In genomic region chr10:58431903-58432302, GRCh38 we compare ENCODE assay signal across 17 cellular contexts.
"Had no signal": no experiment of that assay in that cellular context is flagged by ENCODE, and none has a peak within 500 bp of the region (broad histone marks: within the 10 kb centered on the region; RNA-seq: fewer than 3 reads in every experiment).

No MANE protein-coding gene starts in this region.

- H3K27ac Mint-ChIP-seq: activated naive CD8-positive, alpha-beta T cell treated with anti-CD3 and anti-CD28 coated beads for 36 hours; stimulated activated naive B cell treated with anti-CD40 and anti-IgM and Interleukin-4, amounts not matched to agents 10 μg/mL and 1 μg/mL and 100 μg/mL, for 72 hours; T-helper 2 cell treated with Interferon-gamma antibody and Interleukin-4, amounts not matched to agents 5 μg/mL and 100 μg/mL, for 36 hours had no signal

- H3K27me3 ChIP-seq: right lobe of liver, thyroid gland had no signal

- H3K4me3 ChIP-seq: right lobe of liver, spleen, thyroid gland had no signal

- H3K36me3 Mint-ChIP-seq: activated naive CD8-positive, alpha-beta T cell treated with anti-CD3 and anti-CD28 coated beads for 36 hours; stimulated activated naive B cell treated with anti-CD40 and anti-IgM and Interleukin-4, amounts not matched to agents 10 μg/mL and 1 μg/mL and 100 μg/mL, for 72 hours had no signal

- H3K4me1 Mint-ChIP-seq: neural crest cell; stimulated activated naive B cell treated with anti-CD40 and anti-IgM and Interleukin-4, amounts not matched to agents 10 μg/mL and 1 μg/mL and 100 μg/mL, for 72 hours had no signal

- H3K9me3 ChIP-seq: right lobe of liver, spleen, thyroid gland had no signal

- H3K4me3 Mint-ChIP-seq: activated naive CD8-positive, alpha-beta T cell treated with anti-CD3 and anti-CD28 coated beads for 36 hours; central memory CD8-positive, alpha-beta T cell; neural crest cell; stimulated activated naive B cell treated with anti-CD40 and anti-IgM and Interleukin-4, amounts not matched to agents 10 μg/mL and 1 μg/mL and 100 μg/mL, for 72 hours; T-helper 2 cell treated with Interferon-gamma antibody and Interleukin-4, amounts not matched to agents 5 μg/mL and 100 μg/mL, for 36 hours had no signal

- DNase-seq: activated CD4-positive, alpha-beta T cell treated with anti-CD3 and anti-CD28 coated beads, Interleukin-2, amount 50 U/mL, for 4 hours; activated gamma-delta T cell; activated naive CD8-positive, alpha-beta T cell treated with anti-CD3 and anti-CD28 coated beads for 36 hours; amygdala; cortex of kidney; foreskin melanocyte; glutamatergic neuron; hippocampal formation; right lobe of liver; spleen; stimulated activated CD4-positive, alpha-beta T cell treated with anti-CD3 and anti-CD28 coated beads, Interleukin-4, amount 100 ng/mL, for 4 hours; stimulated activated naive B cell treated with anti-CD40 and anti-IgM and Interleukin-4, amounts not matched to agents 10 μg/mL and 1 μg/mL and 100 μg/mL, for 72 hours; thyroid gland had no signal

- H3K36me3 ChIP-seq: right lobe of liver, spleen, thyroid gland had no signal

- H3K27ac ChIP-seq: right lobe of liver, spleen, thyroid gland had no signal

- ATAC-seq: left lobe of liver; right lobe of liver; stimulated activated naive B cell treated with anti-CD40 and anti-IgM and Interleukin-4, amounts not matched to agents 10 μg/mL and 1 μg/mL and 100 μg/mL, for 72 hours had no signal

- H3K9me3 Mint-ChIP-seq: activated naive CD8-positive, alpha-beta T cell treated with anti-CD3 and anti-CD28 coated beads for 36 hours; central memory CD8-positive, alpha-beta T cell; neural crest cell; T-helper 2 cell treated with Interferon-gamma antibody and Interleukin-4, amounts not matched to agents 5 μg/mL and 100 μg/mL, for 36 hours had no signal

- H3K4me1 ChIP-seq: right lobe of liver, thyroid gland had no signal
